ENCODE assay signal across 1 cellular context in genomic region chr3:52841211-52841980, GRCh38.
A peak's percentile ranks its signal among the peaks of the same experiment; 100 is the strongest.
TF ChIP-seq lines count a peak whose summit lies in the region.

No MANE protein-coding gene starts in this region.

TF ChIP-seq in GM12878, 131 proteins besides CTCF, POLR2A, EP300 and RAD21:
- 0 out of 2 replicates have a peak, but pooled peaks have one; percentile 23 for TF ChIP-seq EED (IDR thresholded peaks at IDR 0.05; ENCODE audit: low read depth)
- TF ChIP-seq EGR1 (IDR thresholded peaks at IDR 0.05; ENCODE audit: borderline replicate concordance in 1 of 2, low read depth in 2 of 2, low read length in 2 of 2): no peak
- peak; percentile 46; the same call in 1 of the 2 replicates for TF ChIP-seq RUNX3 (IDR thresholded peaks at IDR 0.05; ENCODE audit: low read length)
